Comparison of ENCODE assay signal across 9 cellular contexts in genomic region chr3:172446198-172446597, GRCh38. TPM values are rescaled to one million over a fixed set of nuclear protein-coding genes. Genes with fewer than 3 reads are reported as not detected.
"Had no signal": no experiment of that assay in that cellular context is flagged by ENCODE, and none has a peak within 500 bp of the region (broad histone marks: within the 10 kb centered on the region; RNA-seq: fewer than 3 reads in every experiment).

No MANE protein-coding gene starts in this region.

- H3K4me3 ChIP-seq: GM23248, HAP-1 had no signal

- DNase-seq: GM23248, GOT3, H7, HFFc6 had no signal

- H3K36me3 ChIP-seq: HAP-1 had no signal

- H3K9me3 ChIP-seq: HAP-1 had no signal

- H3K4me1 ChIP-seq: HAP-1 had no signal

- FAIRE-seq: HepG2 had no signal

- ATAC-seq: HCT116, HepG2 had no signal

RNA-seq across cellular contexts. Expression of gene GHSR, which starts 2.1 kb away (rescaled TPM):
- total RNA-seq: GM23248, H4, H7, HepG2, HFFc6, HT1080 had no signal
